8 cellular contexts compared by ENCODE assay signal in genomic region chr17:50148226-50149098, GRCh38. TPM values are rescaled to one million over a fixed set of nuclear protein-coding genes. Genes with fewer than 3 reads are reported as not detected.
A peak's percentile ranks its signal among the peaks of the same experiment; 100 is the strongest.
DNase-seq lines count a peak whose midpoint lies in the region; ATAC-seq and TF ChIP-seq lines count a peak whose summit lies in the region.

No MANE protein-coding gene starts in this region.

- no peaks in the 10 kb centered on the region for H3K27me3 Mint-ChIP-seq in activated B cell treated with CpG ODN at 0.5 μM for 24 hours

- TF ChIP-seq CTCF in activated B cell treated with CpG ODN at 0.5 μM for 24 hours (IDR thresholded peaks at IDR 0.05) (no peak), cardiac fibroblast (IDR thresholded peaks at IDR 0.05; ENCODE audit: low read depth, low read length) (no peak)

- H3K27me3 ChIP-seq in BLaER1 (no peaks in the 10 kb centered on the region), layer of hippocampus (ENCODE audit: control insufficient read depth, insufficient read depth, low read length) (no peaks in the 10 kb centered on the region)

- H3K36me3 ChIP-seq in BLaER1: peaks cover 31% of the 10 kb centered on the region

- CTCF ChIA-PET in activated B cell treated with CpG ODN at 0.5 μM for 24 hours (lab: Charles Lee): interaction anchor here (0.7 to 7.2 kb wide), 9 partner anchors 8 to 54 kb away, joined by 3 to 64 read pairs (median 4); partner anchors contain the start of gene PDK2

- H3K27ac Mint-ChIP-seq in activated B cell treated with CpG ODN at 0.5 μM for 24 hours: peak overlapping the region; percentile 96

- H3K4me3 Mint-ChIP-seq in activated B cell treated with CpG ODN at 0.5 μM for 24 hours: peak overlapping the region; percentile 100

- H3K4me2 ChIP-seq in BLaER1: peak overlapping the region; percentile 100

- H3K27ac ChIP-seq in BLaER1 (peak overlapping the region; percentile 98), layer of hippocampus (ENCODE audit: low read depth, low read length) (peak overlapping the region; percentile 81)

- H3K4me1 Mint-ChIP-seq in activated B cell treated with CpG ODN at 0.5 μM for 24 hours: peaks cover 51% of the 10 kb centered on the region

- H3K9me3 Mint-ChIP-seq in activated B cell treated with CpG ODN at 0.5 μM for 24 hours: no peaks in the 10 kb centered on the region

- peak; percentile 46 for ATAC-seq in GM21447 (IDR thresholded peaks at IDR 0.05; ENCODE audit: unreplicated experiment)
- ATAC-seq in activated B cell treated with CpG ODN at 0.5 μM for 24 hours (ENCODE audit: low read depth): peak; percentile 60
- no peak for ATAC-seq in HG03469 (IDR thresholded peaks at IDR 0.05; ENCODE audit: unreplicated experiment)

- H3K4me1 ChIP-seq in BLaER1: peaks cover 57% of the 10 kb centered on the region

- POLR2A ChIA-PET in activated B cell treated with CpG ODN at 0.5 μM for 24 hours (lab: Charles Lee): interaction anchor here (0.6 to 7.1 kb wide), 25 partner anchors 8 to 929 kb away, joined by 3 to 82 read pairs (median 5); partner anchors contain the start of genes KAT7, LRRC59, PDK2 and SAMD14

- peaks cover 53% of the 10 kb centered on the region for H4K20me1 ChIP-seq in BLaER1

- no peaks in the 10 kb centered on the region for H3K9me3 ChIP-seq in BLaER1

- H3K4me3 ChIP-seq in BLaER1 (peak overlapping the region; percentile 98), cardiac fibroblast (replicated peaks in 1 of 2; ENCODE audit: low read depth in 2 of 2, low read length in 2 of 2) (peak overlapping the region; percentile 82 to 85)

- intact Hi-C loops in activated B cell treated with CpG ODN at 0.5 μM for 24 hours (cut with micrococcal nuclease): loop anchor here (1.0 to 10.0 kb wide), 5 partner anchors 8 to 384 kb away; partner anchors contain the start of genes FAM117A and SAMD14

- peak overlapping the region; percentile 98 for H3K9ac ChIP-seq in BLaER1

- DNase-seq in LHCN-M2 (ENCODE audit: low read depth): peak; percentile 56
- peak; percentile 87 for DNase-seq in activated B cell treated with CpG ODN at 0.5 μM for 24 hours
- peak; percentile 37 to 55 for DNase-seq in cardiac fibroblast (ENCODE audit: low read depth in 2 of 2)
- DNase-seq in stimulated activated CD4-positive, alpha-beta T cell treated with anti-CD3 and anti-CD28 coated beads, Interleukin-4, amount 100 ng/mL, for 1 hour: peak; percentile 87

- H3K36me3 Mint-ChIP-seq in activated B cell treated with CpG ODN at 0.5 μM for 24 hours (ENCODE audit: low read depth): peaks cover 62% of the 10 kb centered on the region

RNA-seq across cellular contexts. Expression of gene PPP1R9B, which starts 2.0 kb away (rescaled TPM):
- total RNA-seq in LHCN-M2 (2014; rRNA removed): 40.6 and 42.7 TPM in 2 replicates
- 35.2 TPM for polyA plus RNA-seq in LHCN-M2 (2012)
- 300 and 313 TPM in 2 replicates for total RNA-seq in activated B cell treated with CpG ODN at 0.5 μM for 24 hours

RNA-seq across cellular contexts. Expression of gene SGCA, which starts 17.3 kb away (rescaled TPM):
- total RNA-seq in LHCN-M2 (2014; rRNA removed) (200 and 207 TPM in 2 replicates), activated B cell treated with CpG ODN at 0.5 μM for 24 hours (1.7 and 2.2 TPM in 2 replicates)
- polyA plus RNA-seq in LHCN-M2 (2012): 205 TPM

RNA-seq across cellular contexts. Expression of gene SAMD14, which starts 18.5 kb away (rescaled TPM):
- 1.1 and 1.6 TPM in 2 replicates for total RNA-seq in LHCN-M2 (2014; rRNA removed)
- polyA plus RNA-seq in LHCN-M2 (2012): 2.3 TPM
- total RNA-seq in activated B cell treated with CpG ODN at 0.5 μM for 24 hours: 4.7 and 4.9 TPM in 2 replicates

RNA-seq across cellular contexts. Expression of gene COL1A1, which starts 53.0 kb away (rescaled TPM):
- total RNA-seq in LHCN-M2 (2014; rRNA removed) (339 and 356 TPM in 2 replicates), activated B cell treated with CpG ODN at 0.5 μM for 24 hours (8.8 and 9.2 TPM in 2 replicates)
- 1,579 TPM for polyA plus RNA-seq in LHCN-M2 (2012)

RNA-seq across cellular contexts. Expression of gene PDK2, which starts 53.3 kb away (rescaled TPM):
- total RNA-seq in LHCN-M2 (2014; rRNA removed) (22.3 and 22.5 TPM in 2 replicates), activated B cell treated with CpG ODN at 0.5 μM for 24 hours (15.9 and 16.2 TPM in 2 replicates)
- 29.7 TPM for polyA plus RNA-seq in LHCN-M2 (2012)

Comparison
In these comparisons a context has a peak if more than half of its experiments do, and no peak if none do; other contexts are left out.
1. RNA of gene SGCA, which starts 17.3 kb away (total RNA-seq): 200 to 207 TPM in LHCN-M2; 1.7 to 2.2 TPM in activated B cell treated with CpG ODN at 0.5 μM for 24 hours; every median in the first group is over 10 times any median in the second.
2. Peak in every context shown above with its lines, with median percentiles within 50 percentile points of each other: DNase-seq.